ENCODE assay signal across 23 cellular contexts in the genomic region with DNA sequence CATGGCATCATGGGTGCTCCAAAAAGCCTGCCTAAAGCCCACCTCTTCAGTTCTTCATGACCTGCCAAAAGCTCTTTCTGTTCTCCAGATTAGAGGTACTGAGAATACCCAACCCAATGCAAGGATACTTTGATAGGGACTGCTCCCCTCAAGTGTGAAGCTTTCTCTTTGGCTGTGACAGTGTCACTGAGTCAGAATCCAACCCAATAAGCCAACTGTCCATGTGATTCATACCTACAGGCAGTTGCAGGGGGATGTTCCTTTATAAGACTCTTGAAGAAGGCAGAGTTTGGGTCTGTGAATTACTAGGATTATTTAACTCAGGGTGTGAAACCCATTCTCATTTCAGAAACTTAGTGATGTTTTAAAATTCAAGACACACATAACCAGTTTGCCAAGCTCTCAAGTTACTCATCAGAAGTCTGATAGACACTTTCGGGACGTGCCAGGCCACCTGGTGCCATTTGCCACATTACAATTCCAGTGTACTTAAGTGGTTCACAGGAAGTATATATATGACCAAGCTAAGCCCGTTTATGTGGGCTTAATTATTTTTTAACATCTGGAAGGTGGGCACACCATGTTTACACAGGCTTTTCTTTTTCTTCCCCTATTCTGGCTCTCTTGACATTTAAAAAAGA.
"Had no signal": no experiment of that assay in that cellular context is flagged by ENCODE, and none has a peak within 500 bp of the region (broad histone marks: within the 10 kb centered on the region; RNA-seq: fewer than 3 reads in every experiment).

No MANE protein-coding gene starts in this region.

- H3K4me3 ChIP-seq: adrenal gland, breast epithelium, esophagus muscularis mucosa, lung, pancreas, right lobe of liver, smooth muscle cell, transverse colon, uterus had no signal

- H3K27ac ChIP-seq: adrenal gland, breast epithelium, esophagus muscularis mucosa, neutrophil, pancreas, right lobe of liver, transverse colon, uterus had no signal

- H3K4me1 ChIP-seq: adrenal gland, breast epithelium had no signal

- H3K27me3 ChIP-seq: adrenal gland, breast epithelium, esophagus muscularis mucosa, neutrophil, pancreas, right lobe of liver, transverse colon, uterus had no signal

- ATAC-seq: activated CD4-positive, CD25-positive, alpha-beta regulatory T cell treated with anti-CD3 and anti-CD28 coated beads, Interleukin-2, amount 50 U/mL, for 24 hours; activated CD8-positive, alpha-beta memory T cell treated with anti-CD3 and anti-CD28 coated beads, Interleukin-2, amount 10 ng/mL, durations not matched to agents 7 days and 5 days; pancreas; right lobe of liver; stimulated activated naive B cell treated with anti-CD40 and anti-IgM and Interleukin-4, amounts not matched to agents 10 μg/mL and 1 μg/mL and 100 μg/mL, for 72 hours had no signal

- DNase-seq: activated CD8-positive, alpha-beta memory T cell treated with anti-CD3 and anti-CD28 coated beads, Interleukin-2, amount 10 ng/mL, durations not matched to agents 7 days and 5 days; activated effector memory CD4-positive, alpha-beta T cell treated with anti-CD3 and anti-CD28 coated beads, Interleukin-2, amount 50 U/mL, for 16 hours; activated T-cell treated with anti-CD3 and anti-CD28 coated beads, Interleukin-2, amount 50 U/mL, for 1 hour; adrenal gland; cerebellar nuclear complex; cortex of kidney; hippocampal formation; pancreas; right lobe of liver; stimulated activated CD4-positive, alpha-beta T cell treated with anti-CD3 and anti-CD28 coated beads, Interleukin-4, amount 100 ng/mL, for 24 hours; stimulated activated naive B cell treated with anti-CD40 and anti-IgM and Interleukin-4, amounts not matched to agents 10 μg/mL and 1 μg/mL and 100 μg/mL, for 72 hours; T1000; transverse colon; uterus had no signal

- H3K36me3 ChIP-seq: breast epithelium, neutrophil, pancreas, transverse colon, uterus had no signal

- H3K9me3 ChIP-seq: adrenal gland, breast epithelium, esophagus muscularis mucosa, neutrophil, pancreas, right lobe of liver, transverse colon, uterus had no signal

- H3K4me2 ChIP-seq: smooth muscle cell had no signal

- FAIRE-seq: astrocyte, endometrium, islet of Langerhans, pancreas had no signal
